In genomic region chr20:6471110-6471647, GRCh38 we compare ENCODE assay signal across 8 cellular contexts.
"Had no signal": no experiment of that assay in that cellular context is flagged by ENCODE, and none has a peak within 500 bp of the region (broad histone marks: within the 10 kb centered on the region; RNA-seq: fewer than 3 reads in every experiment).

No MANE protein-coding gene starts in this region.

- FAIRE-seq: HTR-8/SVneo, K562 had no signal

- H2AFZ ChIP-seq: GM23248 had no signal

- H3K27ac Mint-ChIP-seq: HFFc6 had no signal

- H3K4me3 Mint-ChIP-seq: HFFc6 had no signal

- H3K4me3 ChIP-seq: GM23248, HAP-1, K562 had no signal

- H3K9me3 ChIP-seq: HAP-1 had no signal

- H3K36me3 ChIP-seq: HAP-1 had no signal

- H3K4me1 ChIP-seq: HAP-1 had no signal

- DNase-seq: GM23248, GOT3, H7, HFFc6, IMR-90 had no signal

- H3K27ac ChIP-seq: GM23248 had no signal
